9 cellular contexts compared by ENCODE assay signal in genomic region chr22:30308518-30309230, GRCh38. TPM values are rescaled to one million over a fixed set of nuclear protein-coding genes. Genes with fewer than 3 reads are reported as not detected.
DNase-seq lines count a peak whose midpoint lies in the region; ATAC-seq lines count a peak whose summit lies in the region.
"Had no signal": no experiment of that assay in that cellular context is flagged by ENCODE, and none has a peak within 500 bp of the region (broad histone marks: within the 10 kb centered on the region; RNA-seq: fewer than 3 reads in every experiment).

No MANE protein-coding gene starts in this region.

- DNase-seq in activated naive CD4-positive, alpha-beta T cell treated with anti-CD3 and anti-CD28 coated beads, Interleukin-2, amount 10 ng/mL, durations not matched to agents 7 days and 5 days = peak; percentile 32
- no peak for DNase-seq in activated naive CD4-positive, alpha-beta T cell treated with anti-CD3 and anti-CD28 coated beads, Interleukin-2, amount 50 U/mL, for 16 hours
- DNase-seq in MV-4-11 (lab: John Stamatoyannopoulos, UW) (peak; percentile 16), OCI-M1 (lab: John Stamatoyannopoulos, UW) (no peak), NCI-H446 treated with DMSO at 0.1 percent for 48 hours (lab: John Stamatoyannopoulos, UW) (no peak)

- peaks cover 97% of the 10 kb centered on the region for H3K4me1 Mint-ChIP-seq in activated naive CD4-positive, alpha-beta T cell treated with anti-CD3 and anti-CD28 coated beads, Interleukin-2, amount 10 ng/mL, durations not matched to agents 7 days and 5 days

- peaks cover 81% of the 10 kb centered on the region for H3K4me1 ChIP-seq in thymus (ENCODE audit: control insufficient read depth, insufficient read depth, low read length)

- CTCF ChIA-PET in activated naive CD4-positive, alpha-beta T cell treated with anti-CD3 and anti-CD28 coated beads, Interleukin-2, amount 10 ng/mL, durations not matched to agents 7 days and 5 days (lab: Charles Lee) = interaction anchor here (1.0 to 6.7 kb wide), 3 partner anchors 19 to 82 kb away, joined by 3 to 57 read pairs (median 4); partner anchors contain the start of gene CASTOR1

- ATAC-seq in esophagus mucosa = peak; percentile 30
- no peak for ATAC-seq in HG02763 (IDR thresholded peaks at IDR 0.05; ENCODE audit: unreplicated experiment)

- H3K27me3 ChIP-seq in thymus (ENCODE audit: control insufficient read depth, insufficient read depth) = no peaks in the 10 kb centered on the region

- H3K27ac Mint-ChIP-seq in activated naive CD4-positive, alpha-beta T cell treated with anti-CD3 and anti-CD28 coated beads, Interleukin-2, amount 10 ng/mL, durations not matched to agents 7 days and 5 days = peak overlapping the region; percentile 96

- WGBS in thymus = 39% methylated on average over 5 of the region's 5 CpGs

- H3K27ac ChIP-seq in thymus (ENCODE audit: low read depth) = peak overlapping the region; percentile 80

- H3K9me3 Mint-ChIP-seq in activated naive CD4-positive, alpha-beta T cell treated with anti-CD3 and anti-CD28 coated beads, Interleukin-2, amount 10 ng/mL, durations not matched to agents 7 days and 5 days = no peaks in the 10 kb centered on the region

- no peak overlapping the region for H3K4me3 Mint-ChIP-seq in activated naive CD4-positive, alpha-beta T cell treated with anti-CD3 and anti-CD28 coated beads, Interleukin-2, amount 10 ng/mL, durations not matched to agents 7 days and 5 days

- no peaks in the 10 kb centered on the region for H3K27me3 Mint-ChIP-seq in activated naive CD4-positive, alpha-beta T cell treated with anti-CD3 and anti-CD28 coated beads, Interleukin-2, amount 10 ng/mL, durations not matched to agents 7 days and 5 days

- H3K36me3 Mint-ChIP-seq in activated naive CD4-positive, alpha-beta T cell treated with anti-CD3 and anti-CD28 coated beads, Interleukin-2, amount 10 ng/mL, durations not matched to agents 7 days and 5 days = peaks cover 52% of the 10 kb centered on the region

- no peaks in the 10 kb centered on the region for H3K9me3 ChIP-seq in thymus (ENCODE audit: control insufficient read depth)

- H3K4me3 ChIP-seq in thymus (ENCODE audit: low read length) = no peak overlapping the region

- peaks cover 5% of the 10 kb centered on the region for H3K36me3 ChIP-seq in thymus (ENCODE audit: control insufficient read depth, insufficient read depth)

RNA-seq across cellular contexts. Expression of gene TBC1D10A, which starts 18.1 kb away (rescaled TPM):
- 44.5 TPM for total RNA-seq in esophagus mucosa
- 39.0 TPM for polyA plus RNA-seq in thymus

RNA-seq across cellular contexts. Expression of gene CASTOR1, which starts 19.4 kb away (rescaled TPM):
- total RNA-seq in esophagus mucosa = 43.7 TPM
- 19.6 TPM for polyA plus RNA-seq in thymus

RNA-seq across cellular contexts. Expression of gene OSM, which starts 42.0 kb away (rescaled TPM):
- 0.28 TPM for total RNA-seq in esophagus mucosa
- 6.0 TPM for polyA plus RNA-seq in thymus
- polyA plus RNA-seq: BJ had no signal

RNA-seq across cellular contexts. Expression of gene SF3A1, which starts 48.0 kb away (rescaled TPM):
- 111 TPM for total RNA-seq in esophagus mucosa
- polyA plus RNA-seq in thymus = 25.7 TPM

RNA-seq across cellular contexts. Expression of gene CCDC157, which starts 48.1 kb away (rescaled TPM):
- 1.2 TPM for total RNA-seq in esophagus mucosa
- polyA plus RNA-seq in thymus = 3.2 TPM

Comparison
In these comparisons a context has a peak if more than half of its experiments do, and no peak if none do; other contexts are left out.
1. DNase-seq: peak in activated naive CD4-positive, alpha-beta T cell treated with anti-CD3 and anti-CD28 coated beads, Interleukin-2, amount 10 ng/mL, durations not matched to agents 7 days and 5 days (single experiment) and MV-4-11 (single experiment); none in activated naive CD4-positive, alpha-beta T cell treated with anti-CD3 and anti-CD28 coated beads, Interleukin-2, amount 50 U/mL, for 16 hours (single experiment), OCI-M1 (single experiment) and NCI-H446 treated with DMSO at 0.1 percent for 48 hours (single experiment).